In genomic region chr6:13924146-13924948, GRCh38 we compare ENCODE assay signal across 1 cellular context.
TF ChIP-seq lines count a peak whose summit lies in the region.

No MANE protein-coding gene starts in this region.

TF ChIP-seq in HEK293, 187 proteins besides CTCF, POLR2A, EP300 and RAD21 (continued from another document and continues in another):
- TF ChIP-seq ZNF707 (tag by site-specific recombination; IDR thresholded peaks at IDR 0.05) (no peak), ZNF10 (tag by site-specific recombination; IDR thresholded peaks at IDR 0.05) (no peak; the same call in 1 of the 2 replicates), ZNF394 (tag by site-specific recombination; IDR thresholded peaks at IDR 0.05; ENCODE audit: borderline replicate concordance) (0 out of 2 replicates have a peak, but pooled peaks have one; percentile 16), ZNF830 (tag by site-specific recombination; IDR thresholded peaks at IDR 0.05; ENCODE audit: low read depth) (no peak), ZNF335 (tag by site-specific recombination; conservative IDR thresholded peaks at IDR 0.05) (peak; percentile 98), OSR2 (tag by site-specific recombination; IDR thresholded peaks at IDR 0.05) (peak; percentile 70), MEIS1 (CRISPR knock-in tag; IDR thresholded peaks at IDR 0.05; ENCODE audit: borderline replicate concordance) (no peak), SCRT1 (tag by site-specific recombination; IDR thresholded peaks at IDR 0.05; ENCODE audit: borderline replicate concordance) (peak; percentile 100), ZNF2 (tag by site-specific recombination; IDR thresholded peaks at IDR 0.05) (peak; percentile 89), GLI4 (tag by site-specific recombination; IDR thresholded peaks at IDR 0.05) (0 out of 2 replicates have a peak, but pooled peaks have one; percentile 52), ZBTB20 (tag by site-specific recombination; IDR thresholded peaks at IDR 0.05) (peak; percentile 88), GLIS2 (tag by site-specific recombination; IDR thresholded peaks at IDR 0.05) (peak; percentile 91), ZNF777 (tag by site-specific recombination; IDR thresholded peaks at IDR 0.05; ENCODE audit: borderline replicate concordance) (peak; percentile 85; the same call in 1 of the 2 replicates), ZNF791 (tag by site-specific recombination; IDR thresholded peaks at IDR 0.05) (no peak), KLF8 (tag by site-specific recombination; IDR thresholded peaks at IDR 0.05) (no peak; the same call in none of the 2 replicates), EGR2 (tag by site-specific recombination; IDR thresholded peaks at IDR 0.05; ENCODE audit: low read depth) (peak; percentile 56), ZBTB21 (tag by site-specific recombination; IDR thresholded peaks at IDR 0.05) (0 out of 2 replicates have a peak, but pooled peaks have one; percentile 30), ZFP37 (tag by site-specific recombination; IDR thresholded peaks at IDR 0.05) (peak; percentile 58; the same call in 1 of the 2 replicates), PATZ1 (tag by site-specific recombination; IDR thresholded peaks at IDR 0.05) (peak; percentile 87), ZIC2 (tag by site-specific recombination; IDR thresholded peaks at IDR 0.05) (peak; percentile 59), KLF1 (tag by site-specific recombination; IDR thresholded peaks at IDR 0.05) (peak; percentile 40; the same call in 1 of the 2 replicates), ZNF341 (tag by site-specific recombination; IDR thresholded peaks at IDR 0.05; ENCODE audit: low read depth) (peak; percentile 100), ZBTB8A (tag by site-specific recombination; IDR thresholded peaks at IDR 0.05) (peak; percentile 7), ZNF398 (tag by site-specific recombination; IDR thresholded peaks at IDR 0.05) (peak; percentile 90), PRDM10 (tag by site-specific recombination; IDR thresholded peaks at IDR 0.05) (peak; percentile 59), ZNF473 (tag by site-specific recombination; IDR thresholded peaks at IDR 0.05) (no peak), ZNF670 (tag by site-specific recombination; IDR thresholded peaks at IDR 0.05; ENCODE audit: low read depth) (no peak), ZNF600 (tag by site-specific recombination; IDR thresholded peaks at IDR 0.05) (peak; percentile 88), GLIS1 (tag by site-specific recombination; IDR thresholded peaks at IDR 0.05) (peak; percentile 44; the same call in 1 of the 2 replicates), ZNF701 (tag by site-specific recombination; IDR thresholded peaks at IDR 0.05) (no peak), SP7 (tag by site-specific recombination; IDR thresholded peaks at IDR 0.05) (peak; percentile 74; the same call in 1 of the 2 replicates), ZBTB7A (tag by site-specific recombination; IDR thresholded peaks at IDR 0.05; ENCODE audit: low read depth) (peak; percentile 83), KLF9 (tag by site-specific recombination; IDR thresholded peaks at IDR 0.05; ENCODE audit: low read depth) (peak; percentile 48), ZNF596 (tag by site-specific recombination; IDR thresholded peaks at IDR 0.05) (peak; percentile 24; the same call in 1 of the 2 replicates), SP3 (tag by site-specific recombination; IDR thresholded peaks at IDR 0.05) (peak; percentile 27; the same call in 1 of the 2 replicates), PRDM1 (tag by site-specific recombination; IDR thresholded peaks at IDR 0.05) (peak; percentile 89), ZFP69B (tag by site-specific recombination; IDR thresholded peaks at IDR 0.05) (peak; percentile 46; the same call in 1 of the 2 replicates), ZNF548 (tag by site-specific recombination; IDR thresholded peaks at IDR 0.05) (0 out of 2 replicates have a peak, but pooled peaks have one; percentile 33)
- TF ChIP-seq, protein P1, sequence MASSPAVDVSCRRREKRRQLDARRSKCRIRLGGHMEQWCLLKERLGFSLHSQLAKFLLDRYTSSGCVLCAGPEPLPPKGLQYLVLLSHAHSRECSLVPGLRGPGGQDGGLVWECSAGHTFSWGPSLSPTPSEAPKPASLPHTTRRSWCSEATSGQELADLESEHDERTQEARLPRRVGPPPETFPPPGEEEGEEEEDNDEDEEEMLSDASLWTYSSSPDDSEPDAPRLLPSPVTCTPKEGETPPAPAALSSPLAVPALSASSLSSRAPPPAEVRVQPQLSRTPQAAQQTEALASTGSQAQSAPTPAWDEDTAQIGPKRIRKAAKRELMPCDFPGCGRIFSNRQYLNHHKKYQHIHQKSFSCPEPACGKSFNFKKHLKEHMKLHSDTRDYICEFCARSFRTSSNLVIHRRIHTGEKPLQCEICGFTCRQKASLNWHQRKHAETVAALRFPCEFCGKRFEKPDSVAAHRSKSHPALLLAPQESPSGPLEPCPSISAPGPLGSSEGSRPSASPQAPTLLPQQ (tag by site-specific recombination; IDR thresholded peaks at IDR 0.05): peak; percentile 32; the same call in 1 of the 2 replicates
- TF ChIP-seq, protein P2, sequence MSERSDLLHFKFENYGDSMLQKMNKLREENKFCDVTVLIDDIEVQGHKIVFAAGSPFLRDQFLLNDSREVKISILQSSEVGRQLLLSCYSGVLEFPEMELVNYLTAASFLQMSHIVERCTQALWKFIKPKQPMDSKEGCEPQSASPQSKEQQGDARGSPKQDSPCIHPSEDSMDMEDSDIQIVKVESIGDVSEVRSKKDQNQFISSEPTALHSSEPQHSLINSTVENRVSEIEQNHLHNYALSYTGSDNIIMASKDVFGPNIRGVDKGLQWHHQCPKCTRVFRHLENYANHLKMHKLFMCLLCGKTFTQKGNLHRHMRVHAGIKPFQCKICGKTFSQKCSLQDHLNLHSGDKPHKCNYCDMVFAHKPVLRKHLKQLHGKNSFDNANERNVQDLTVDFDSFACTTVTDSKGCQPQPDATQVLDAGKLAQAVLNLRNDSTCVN (tag by site-specific recombination; optimal IDR thresholded peaks at IDR 0.05): peak; percentile 42
- TF ChIP-seq, protein P3, sequence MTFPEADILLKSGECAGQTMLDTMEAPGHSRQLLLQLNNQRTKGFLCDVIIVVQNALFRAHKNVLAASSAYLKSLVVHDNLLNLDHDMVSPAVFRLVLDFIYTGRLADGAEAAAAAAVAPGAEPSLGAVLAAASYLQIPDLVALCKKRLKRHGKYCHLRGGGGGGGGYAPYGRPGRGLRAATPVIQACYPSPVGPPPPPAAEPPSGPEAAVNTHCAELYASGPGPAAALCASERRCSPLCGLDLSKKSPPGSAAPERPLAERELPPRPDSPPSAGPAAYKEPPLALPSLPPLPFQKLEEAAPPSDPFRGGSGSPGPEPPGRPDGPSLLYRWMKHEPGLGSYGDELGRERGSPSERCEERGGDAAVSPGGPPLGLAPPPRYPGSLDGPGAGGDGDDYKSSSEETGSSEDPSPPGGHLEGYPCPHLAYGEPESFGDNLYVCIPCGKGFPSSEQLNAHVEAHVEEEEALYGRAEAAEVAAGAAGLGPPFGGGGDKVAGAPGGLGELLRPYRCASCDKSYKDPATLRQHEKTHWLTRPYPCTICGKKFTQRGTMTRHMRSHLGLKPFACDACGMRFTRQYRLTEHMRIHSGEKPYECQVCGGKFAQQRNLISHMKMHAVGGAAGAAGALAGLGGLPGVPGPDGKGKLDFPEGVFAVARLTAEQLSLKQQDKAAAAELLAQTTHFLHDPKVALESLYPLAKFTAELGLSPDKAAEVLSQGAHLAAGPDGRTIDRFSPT (tag by site-specific recombination; IDR thresholded peaks at IDR 0.05): peak; percentile 79
- TF ChIP-seq, protein P4, sequence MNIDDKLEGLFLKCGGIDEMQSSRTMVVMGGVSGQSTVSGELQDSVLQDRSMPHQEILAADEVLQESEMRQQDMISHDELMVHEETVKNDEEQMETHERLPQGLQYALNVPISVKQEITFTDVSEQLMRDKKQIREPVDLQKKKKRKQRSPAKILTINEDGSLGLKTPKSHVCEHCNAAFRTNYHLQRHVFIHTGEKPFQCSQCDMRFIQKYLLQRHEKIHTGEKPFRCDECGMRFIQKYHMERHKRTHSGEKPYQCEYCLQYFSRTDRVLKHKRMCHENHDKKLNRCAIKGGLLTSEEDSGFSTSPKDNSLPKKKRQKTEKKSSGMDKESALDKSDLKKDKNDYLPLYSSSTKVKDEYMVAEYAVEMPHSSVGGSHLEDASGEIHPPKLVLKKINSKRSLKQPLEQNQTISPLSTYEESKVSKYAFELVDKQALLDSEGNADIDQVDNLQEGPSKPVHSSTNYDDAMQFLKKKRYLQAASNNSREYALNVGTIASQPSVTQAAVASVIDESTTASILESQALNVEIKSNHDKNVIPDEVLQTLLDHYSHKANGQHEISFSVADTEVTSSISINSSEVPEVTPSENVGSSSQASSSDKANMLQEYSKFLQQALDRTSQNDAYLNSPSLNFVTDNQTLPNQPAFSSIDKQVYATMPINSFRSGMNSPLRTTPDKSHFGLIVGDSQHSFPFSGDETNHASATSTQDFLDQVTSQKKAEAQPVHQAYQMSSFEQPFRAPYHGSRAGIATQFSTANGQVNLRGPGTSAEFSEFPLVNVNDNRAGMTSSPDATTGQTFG (tag by site-specific recombination; IDR thresholded peaks at IDR 0.05; ENCODE audit: borderline replicate concordance): no peak
- TF ChIP-seq, protein P5, sequence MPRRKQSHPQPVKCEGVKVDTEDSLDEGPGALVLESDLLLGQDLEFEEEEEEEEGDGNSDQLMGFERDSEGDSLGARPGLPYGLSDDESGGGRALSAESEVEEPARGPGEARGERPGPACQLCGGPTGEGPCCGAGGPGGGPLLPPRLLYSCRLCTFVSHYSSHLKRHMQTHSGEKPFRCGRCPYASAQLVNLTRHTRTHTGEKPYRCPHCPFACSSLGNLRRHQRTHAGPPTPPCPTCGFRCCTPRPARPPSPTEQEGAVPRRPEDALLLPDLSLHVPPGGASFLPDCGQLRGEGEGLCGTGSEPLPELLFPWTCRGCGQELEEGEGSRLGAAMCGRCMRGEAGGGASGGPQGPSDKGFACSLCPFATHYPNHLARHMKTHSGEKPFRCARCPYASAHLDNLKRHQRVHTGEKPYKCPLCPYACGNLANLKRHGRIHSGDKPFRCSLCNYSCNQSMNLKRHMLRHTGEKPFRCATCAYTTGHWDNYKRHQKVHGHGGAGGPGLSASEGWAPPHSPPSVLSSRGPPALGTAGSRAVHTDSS (tag by site-specific recombination; IDR thresholded peaks at IDR 0.05): peak; percentile 69
- TF ChIP-seq, protein P6, sequence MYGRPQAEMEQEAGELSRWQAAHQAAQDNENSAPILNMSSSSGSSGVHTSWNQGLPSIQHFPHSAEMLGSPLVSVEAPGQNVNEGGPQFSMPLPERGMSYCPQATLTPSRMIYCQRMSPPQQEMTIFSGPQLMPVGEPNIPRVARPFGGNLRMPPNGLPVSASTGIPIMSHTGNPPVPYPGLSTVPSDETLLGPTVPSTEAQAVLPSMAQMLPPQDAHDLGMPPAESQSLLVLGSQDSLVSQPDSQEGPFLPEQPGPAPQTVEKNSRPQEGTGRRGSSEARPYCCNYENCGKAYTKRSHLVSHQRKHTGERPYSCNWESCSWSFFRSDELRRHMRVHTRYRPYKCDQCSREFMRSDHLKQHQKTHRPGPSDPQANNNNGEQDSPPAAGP (tag by site-specific recombination; IDR thresholded peaks at IDR 0.05): peak; percentile 70; the same call in 1 of the 2 replicates
